ENCODE assay signal across 1 cellular context in genomic region chr21:15001773-15002647, GRCh38.
TF ChIP-seq lines count a peak whose summit lies in the region.

No MANE protein-coding gene starts in this region.

TF ChIP-seq in H1, 55 proteins besides CTCF, POLR2A, EP300 and RAD21 (continued from another document):
- TF ChIP-seq CHD7 (IDR thresholded peaks at IDR 0.05; ENCODE audit: insufficient replicate concordance, low read length) = no peak
- TF ChIP-seq CREB1 (IDR thresholded peaks at IDR 0.05) = no peak
- TF ChIP-seq NRF1 (IDR thresholded peaks at IDR 0.05; ENCODE audit: low read depth, low read length) = no peak
- no peak for TF ChIP-seq JUN (IDR thresholded peaks at IDR 0.05; ENCODE audit: low read depth, low read length)
- no peak for TF ChIP-seq TCF12 (IDR thresholded peaks at IDR 0.05; ENCODE audit: low read depth, low read length)
- TF ChIP-seq TBP (IDR thresholded peaks at IDR 0.05; ENCODE audit: low read depth, low read length) = no peak
TF ChIP-seq in H1: peak in this region for 0.
